8 cellular contexts compared by ENCODE assay signal in the genomic region with DNA sequence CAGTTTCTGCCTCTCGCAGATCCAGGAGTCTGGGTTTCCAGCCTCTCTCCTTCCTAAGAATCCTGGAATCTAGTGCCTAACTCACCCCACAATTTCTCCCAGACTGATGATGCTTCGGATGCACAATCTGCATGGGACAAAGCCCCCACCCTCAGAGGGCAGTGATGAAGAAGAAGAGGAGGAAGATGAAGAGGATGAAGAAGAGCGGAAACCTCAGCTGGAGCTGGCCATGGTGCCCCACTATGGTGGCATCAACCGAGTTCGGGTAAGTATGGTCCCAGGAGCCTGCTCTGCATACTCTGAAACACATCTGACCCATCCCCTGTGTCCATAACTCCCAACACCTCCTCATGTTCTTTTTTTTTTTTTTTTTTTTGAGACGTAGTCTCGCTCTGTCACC. TPM values are rescaled to one million over a fixed set of nuclear protein-coding genes. Genes with fewer than 3 reads are reported as not detected.
DNase-seq lines count a peak whose midpoint lies in the region; ATAC-seq, FAIRE-seq and TF ChIP-seq lines count a peak whose summit lies in the region.

No MANE protein-coding gene starts in this region.

- TF ChIP-seq POLR2A in GM12892 (IDR thresholded peaks at IDR 0.05; ENCODE audit: low read depth, low read length) = no peak

- H3K36me3 ChIP-seq in stomach smooth muscle (ENCODE audit: control insufficient read depth in 2 of 2, insufficient read depth in 2 of 2, low read length in 2 of 2) = peaks cover 16 to 21% of the 10 kb centered on the region in 2 donors

- H3K4me3 ChIP-seq in stomach smooth muscle (ENCODE audit: low read length in 2 of 2) = peak overlapping the region; percentile 89 to 97

- H3K4me3 Mint-ChIP-seq in T-helper 2 cell treated with Interferon-gamma antibody and Interleukin-4, amounts not matched to agents 5 μg/mL and 100 μg/mL, for 36 hours = peak overlapping the region; percentile 93
- H3K4me3 Mint-ChIP-seq in activated naive CD8-positive, alpha-beta T cell = peak overlapping the region; percentile 79
- H3K4me3 Mint-ChIP-seq in immature natural killer cell = peak overlapping the region; percentile 97 to 100 (median 99)

- FAIRE-seq in GM12892 (lab: Jason Lieb, UNC) = no peak

- no peak for ATAC-seq in HG03460 (IDR thresholded peaks at IDR 0.05; ENCODE audit: unreplicated experiment)

- H3K27me3 Mint-ChIP-seq in T-helper 2 cell treated with Interferon-gamma antibody and Interleukin-4, amounts not matched to agents 5 μg/mL and 100 μg/mL, for 36 hours (ENCODE audit: low read depth) = peaks cover 18% of the 10 kb centered on the region
- peaks cover 7% of the 10 kb centered on the region for H3K27me3 Mint-ChIP-seq in activated naive CD8-positive, alpha-beta T cell
- peaks cover 10 to 20% (median 16%) of the 10 kb centered on the region in 3 donors for H3K27me3 Mint-ChIP-seq in immature natural killer cell (ENCODE audit: low read depth in 3 of 3)

- H3K27me3 ChIP-seq in stomach smooth muscle (ENCODE audit: control insufficient read depth in 1 of 2, insufficient read depth in 2 of 2, low read length in 2 of 2) = peaks cover 15 to 19% of the 10 kb centered on the region in 2 donors

- peak overlapping the region; percentile 95 to 97 for H3K9ac ChIP-seq in stomach smooth muscle (ENCODE audit: low read length in 2 of 2)

- H3K36me3 Mint-ChIP-seq in T-helper 2 cell treated with Interferon-gamma antibody and Interleukin-4, amounts not matched to agents 5 μg/mL and 100 μg/mL, for 36 hours (ENCODE audit: low read depth) = peaks cover 35% of the 10 kb centered on the region
- H3K36me3 Mint-ChIP-seq in activated naive CD8-positive, alpha-beta T cell = peaks cover 9% of the 10 kb centered on the region
- H3K36me3 Mint-ChIP-seq in immature natural killer cell = peaks cover 15 to 29% (median 16%) of the 10 kb centered on the region in 3 donors

- H3K4me1 Mint-ChIP-seq in T-helper 2 cell treated with Interferon-gamma antibody and Interleukin-4, amounts not matched to agents 5 μg/mL and 100 μg/mL, for 36 hours (ENCODE audit: low read depth) = peaks cover 23% of the 10 kb centered on the region
- H3K4me1 Mint-ChIP-seq in activated naive CD8-positive, alpha-beta T cell (ENCODE audit: low read depth) = peaks cover 37% of the 10 kb centered on the region
- H3K4me1 Mint-ChIP-seq in immature natural killer cell = peaks cover 31 to 41% of the 10 kb centered on the region in 2 donors

- no peaks in the 10 kb centered on the region for H3K9me3 ChIP-seq in stomach smooth muscle (ENCODE audit: control insufficient read depth in 2 of 2, low read length in 2 of 2)

- peaks cover 26% of the 10 kb centered on the region for H3K4me1 ChIP-seq in stomach smooth muscle (ENCODE audit: control insufficient read depth, insufficient read depth, low read length)

- peak overlapping the region; percentile 86 for H3K27ac Mint-ChIP-seq in T-helper 2 cell treated with Interferon-gamma antibody and Interleukin-4, amounts not matched to agents 5 μg/mL and 100 μg/mL, for 36 hours
- peak overlapping the region; percentile 93 for H3K27ac Mint-ChIP-seq in activated naive CD8-positive, alpha-beta T cell
- H3K27ac Mint-ChIP-seq in immature natural killer cell = peak overlapping the region; percentile 30 to 99 (median 96)

- H3K9me3 Mint-ChIP-seq in T-helper 2 cell treated with Interferon-gamma antibody and Interleukin-4, amounts not matched to agents 5 μg/mL and 100 μg/mL, for 36 hours = no peaks in the 10 kb centered on the region
- no peaks in the 10 kb centered on the region for H3K9me3 Mint-ChIP-seq in activated naive CD8-positive, alpha-beta T cell (ENCODE audit: low read depth)
- H3K9me3 Mint-ChIP-seq in immature natural killer cell = no peaks in the 10 kb centered on the region

- H3K27ac ChIP-seq in stomach smooth muscle (ENCODE audit: low read length) = no peak overlapping the region

- no peak for DNase-seq in T-helper 2 cell treated with Interferon-gamma antibody and Interleukin-4, amounts not matched to agents 5 μg/mL and 100 μg/mL, for 36 hours (ENCODE audit: low spot score)
- DNase-seq in T-helper 2 cell (no peak), immature natural killer cell (no peak), RPMI8226 (no peak), GM12892 (ENCODE audit: insufficient read length) (no peak)

RNA-seq across cellular contexts. Expression of a gene that starts 0.8 kb away (rescaled TPM):
- 10 to 100 TPM; 32.3 to 42.4 (median 34.6) TPM for polyA plus RNA-seq in immature natural killer cell
- polyA plus RNA-seq in GM12892 (2012; ENCODE audit: missing spikeins) = 11.2 TPM

RNA-seq across cellular contexts. Expression of a gene that starts 8.8 kb away (rescaled TPM):
- under 1 TPM in 2 of 3 donors, not detected in 1; 0.06 to 0.07 TPM for polyA plus RNA-seq in immature natural killer cell
- 0.45 TPM for polyA plus RNA-seq in GM12892 (2012; ENCODE audit: missing spikeins)

RNA-seq across cellular contexts. Expression of a gene that starts 22.6 kb away (rescaled TPM):
- polyA plus RNA-seq in immature natural killer cell = 10 to 100 TPM; 14.4 to 37.6 (median 29.6) TPM
- polyA plus RNA-seq in GM12892 (2012; ENCODE audit: missing spikeins) = 15.6 TPM

RNA-seq across cellular contexts. Expression of a gene that starts 53.1 kb away (rescaled TPM):
- not detected for polyA plus RNA-seq in immature natural killer cell
- polyA plus RNA-seq in GM12892 (2012; ENCODE audit: missing spikeins) = 0.08 TPM

RNA-seq across cellular contexts. Expression of a gene that starts 55.2 kb away (rescaled TPM):
- polyA plus RNA-seq in immature natural killer cell = 10 to 100 TPM; 14.8 to 30.5 (median 20.2) TPM
- 31.9 TPM for polyA plus RNA-seq in GM12892 (2012; ENCODE audit: missing spikeins)
